In the genomic region with DNA sequence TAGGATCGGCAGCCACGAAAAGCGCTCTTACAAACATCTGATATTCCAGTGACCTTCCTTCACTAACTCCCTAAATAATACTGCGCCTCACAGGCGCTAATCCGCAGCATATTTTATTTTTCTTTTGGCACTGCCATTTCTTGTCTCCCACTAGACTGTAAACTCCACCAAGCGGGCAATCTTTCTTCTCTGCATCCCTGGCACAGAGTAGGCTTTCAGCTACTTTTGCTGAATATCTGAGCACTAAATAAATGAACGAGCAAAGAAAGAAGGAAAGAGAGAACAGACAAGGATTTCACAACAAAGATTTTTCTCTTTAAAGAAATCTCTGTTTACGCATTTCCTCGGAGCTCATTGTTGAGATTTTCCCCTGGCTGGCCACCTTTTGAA, we compare ENCODE assay signal across 1 cellular context.
TF ChIP-seq lines count a peak whose summit lies in the region.

No MANE protein-coding gene starts in this region.

TF ChIP-seq in GM23338, 12 proteins besides CTCF, POLR2A, EP300 and RAD21 (continued from another document):
- TF ChIP-seq, protein P1, sequence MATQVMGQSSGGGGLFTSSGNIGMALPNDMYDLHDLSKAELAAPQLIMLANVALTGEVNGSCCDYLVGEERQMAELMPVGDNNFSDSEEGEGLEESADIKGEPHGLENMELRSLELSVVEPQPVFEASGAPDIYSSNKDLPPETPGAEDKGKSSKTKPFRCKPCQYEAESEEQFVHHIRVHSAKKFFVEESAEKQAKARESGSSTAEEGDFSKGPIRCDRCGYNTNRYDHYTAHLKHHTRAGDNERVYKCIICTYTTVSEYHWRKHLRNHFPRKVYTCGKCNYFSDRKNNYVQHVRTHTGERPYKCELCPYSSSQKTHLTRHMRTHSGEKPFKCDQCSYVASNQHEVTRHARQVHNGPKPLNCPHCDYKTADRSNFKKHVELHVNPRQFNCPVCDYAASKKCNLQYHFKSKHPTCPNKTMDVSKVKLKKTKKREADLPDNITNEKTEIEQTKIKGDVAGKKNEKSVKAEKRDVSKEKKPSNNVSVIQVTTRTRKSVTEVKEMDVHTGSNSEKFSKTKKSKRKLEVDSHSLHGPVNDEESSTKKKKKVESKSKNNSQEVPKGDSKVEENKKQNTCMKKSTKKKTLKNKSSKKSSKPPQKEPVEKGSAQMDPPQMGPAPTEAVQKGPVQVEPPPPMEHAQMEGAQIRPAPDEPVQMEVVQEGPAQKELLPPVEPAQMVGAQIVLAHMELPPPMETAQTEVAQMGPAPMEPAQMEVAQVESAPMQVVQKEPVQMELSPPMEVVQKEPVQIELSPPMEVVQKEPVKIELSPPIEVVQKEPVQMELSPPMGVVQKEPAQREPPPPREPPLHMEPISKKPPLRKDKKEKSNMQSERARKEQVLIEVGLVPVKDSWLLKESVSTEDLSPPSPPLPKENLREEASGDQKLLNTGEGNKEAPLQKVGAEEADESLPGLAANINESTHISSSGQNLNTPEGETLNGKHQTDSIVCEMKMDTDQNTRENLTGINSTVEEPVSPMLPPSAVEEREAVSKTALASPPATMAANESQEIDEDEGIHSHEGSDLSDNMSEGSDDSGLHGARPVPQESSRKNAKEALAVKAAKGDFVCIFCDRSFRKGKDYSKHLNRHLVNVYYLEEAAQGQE (IDR thresholded peaks at IDR 0.05; ENCODE audit: unreplicated experiment), result no peak
